Comparison of ENCODE assay signal across 1 cellular context in the genomic region with DNA sequence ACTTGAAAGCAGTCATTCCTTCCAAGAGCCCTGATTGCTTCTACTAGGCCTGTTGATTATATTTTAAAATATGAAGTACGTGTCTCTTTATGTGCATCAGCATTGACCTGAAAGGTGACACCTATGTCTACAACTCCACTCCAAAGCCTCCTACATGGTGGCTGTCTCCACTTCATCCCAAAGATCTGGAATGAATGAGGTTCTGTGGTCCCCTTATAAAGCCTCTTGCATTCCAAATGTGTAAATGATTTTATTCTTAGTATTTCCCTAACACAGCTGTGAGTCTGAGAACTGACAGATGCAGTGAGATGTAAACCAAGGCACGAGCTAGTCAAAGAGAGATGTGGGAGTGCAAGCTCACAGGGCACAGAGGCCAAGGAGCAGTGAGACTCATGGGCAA.
TF ChIP-seq lines count a peak whose summit lies in the region.

No MANE protein-coding gene starts in this region.

TF ChIP-seq in WTC11, 78 proteins besides CTCF, POLR2A, EP300 and RAD21:
- TF ChIP-seq GTF2I (CRISPR knock-in tag; conservative IDR thresholded peaks at IDR 0.05): no peak
- TF ChIP-seq PRRX2 (CRISPR knock-in tag; IDR thresholded peaks at IDR 0.05): no peak
- TF ChIP-seq, protein P1, sequence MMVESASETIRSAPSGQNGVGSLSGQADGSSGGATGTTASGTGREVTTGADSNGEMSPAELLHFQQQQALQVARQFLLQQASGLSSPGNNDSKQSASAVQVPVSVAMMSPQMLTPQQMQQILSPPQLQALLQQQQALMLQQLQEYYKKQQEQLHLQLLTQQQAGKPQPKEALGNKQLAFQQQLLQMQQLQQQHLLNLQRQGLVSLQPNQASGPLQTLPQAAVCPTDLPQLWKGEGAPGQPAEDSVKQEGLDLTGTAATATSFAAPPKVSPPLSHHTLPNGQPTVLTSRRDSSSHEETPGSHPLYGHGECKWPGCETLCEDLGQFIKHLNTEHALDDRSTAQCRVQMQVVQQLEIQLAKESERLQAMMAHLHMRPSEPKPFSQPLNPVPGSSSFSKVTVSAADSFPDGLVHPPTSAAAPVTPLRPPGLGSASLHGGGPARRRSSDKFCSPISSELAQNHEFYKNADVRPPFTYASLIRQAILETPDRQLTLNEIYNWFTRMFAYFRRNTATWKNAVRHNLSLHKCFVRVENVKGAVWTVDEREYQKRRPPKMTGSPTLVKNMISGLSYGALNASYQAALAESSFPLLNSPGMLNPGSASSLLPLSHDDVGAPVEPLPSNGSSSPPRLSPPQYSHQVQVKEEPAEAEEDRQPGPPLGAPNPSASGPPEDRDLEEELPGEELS (CRISPR knock-in tag; IDR thresholded peaks at IDR 0.05): no peak
- TF ChIP-seq ZNF317 (CRISPR knock-in tag; IDR thresholded peaks at IDR 0.05; ENCODE audit: borderline replicate concordance, low read depth): no peak
- no peak for TF ChIP-seq CBFB (CRISPR knock-in tag; IDR thresholded peaks at IDR 0.05; ENCODE audit: low read depth)
- no peak for TF ChIP-seq NR1H2 (CRISPR knock-in tag; IDR thresholded peaks at IDR 0.05)
- no peak for TF ChIP-seq FOXK1 (CRISPR knock-in tag; IDR thresholded peaks at IDR 0.05)
- TF ChIP-seq MXD4 (CRISPR knock-in tag; IDR thresholded peaks at IDR 0.05; ENCODE audit: borderline replicate concordance): no peak
- TF ChIP-seq ZNF281 (CRISPR knock-in tag; IDR thresholded peaks at IDR 0.05): no peak
- TF ChIP-seq E2F1 (CRISPR knock-in tag; IDR thresholded peaks at IDR 0.05): no peak
- TF ChIP-seq ARID4B (CRISPR knock-in tag; IDR thresholded peaks at IDR 0.05; ENCODE audit: borderline replicate concordance): no peak
- no peak for TF ChIP-seq ZNF396 (CRISPR knock-in tag; IDR thresholded peaks at IDR 0.05; ENCODE audit: borderline replicate concordance)
- TF ChIP-seq NR2C2 (CRISPR knock-in tag; IDR thresholded peaks at IDR 0.05): no peak
- TF ChIP-seq MYBL2 (CRISPR knock-in tag; IDR thresholded peaks at IDR 0.05): no peak
- TF ChIP-seq SOX15 (CRISPR knock-in tag; IDR thresholded peaks at IDR 0.05): no peak
- TF ChIP-seq ESRRA (CRISPR knock-in tag; IDR thresholded peaks at IDR 0.05; ENCODE audit: borderline replicate concordance): no peak
TF ChIP-seq in WTC11: peak in this region for 0.
